ENCODE assay signal across 8 cellular contexts in the genomic region with DNA sequence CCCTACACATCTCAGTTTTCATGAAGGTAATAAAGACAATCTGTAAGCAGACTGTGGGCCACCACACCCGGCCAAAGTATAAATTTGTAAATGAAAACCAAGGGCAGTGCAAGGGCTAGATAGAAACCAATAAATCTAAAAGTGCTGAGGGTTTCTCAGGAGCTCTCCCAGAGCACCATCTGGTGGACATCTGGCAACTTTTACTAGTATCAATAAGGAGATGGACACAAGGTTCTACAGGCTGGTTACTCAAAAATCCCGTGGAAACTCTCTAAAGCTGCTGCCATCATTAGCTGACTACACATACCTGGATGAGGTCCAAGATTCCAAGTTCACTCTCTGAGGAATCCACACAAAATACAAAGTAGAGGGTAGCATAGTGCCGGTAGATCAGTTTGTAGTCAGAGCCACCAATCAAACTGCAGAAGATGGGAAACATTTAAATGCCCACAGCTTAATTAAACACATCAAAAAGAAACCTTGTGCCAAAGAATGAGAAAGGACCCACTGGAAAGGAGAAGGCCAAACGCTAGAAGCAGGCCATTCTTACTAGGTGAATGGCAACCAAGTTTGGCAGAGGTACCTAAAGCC. TPM values are rescaled to one million over a fixed set of nuclear protein-coding genes. Genes with fewer than 3 reads are reported as not detected.
DNase-seq lines count a peak whose midpoint lies in the region; ATAC-seq lines count a peak whose summit lies in the region.

No MANE protein-coding gene starts in this region.

- no peak overlapping the region for H2BK120ac ChIP-seq in mesenchymal stem cell (ENCODE audit: low read depth, low read length)

- no peaks in the 10 kb centered on the region for H3K27me3 ChIP-seq in mesenchymal stem cell (ENCODE audit: control insufficient read depth in 1 of 2, insufficient read depth in 1 of 2, low read length in 2 of 2)

- H3K4me1 ChIP-seq in mesenchymal stem cell (ENCODE audit: control insufficient read depth, insufficient read depth, low read depth, low read length), result peaks cover 3% of the 10 kb centered on the region

- H2BK15ac ChIP-seq in mesenchymal stem cell (ENCODE audit: low read depth, poor library complexity, severe bottlenecking), result no peak overlapping the region

- H3K27ac ChIP-seq in mesenchymal stem cell (ENCODE audit: low read length, poor library complexity, severe bottlenecking), result no peak overlapping the region

- no peak overlapping the region for H3K4me3 ChIP-seq in mesenchymal stem cell (ENCODE audit: insufficient read depth in 1 of 2, low read depth in 1 of 2, low read length in 2 of 2)

- H3K4ac ChIP-seq in mesenchymal stem cell (ENCODE audit: low read depth in 1 of 2, low read length in 2 of 2), result no peak overlapping the region

- H3K23ac ChIP-seq in mesenchymal stem cell (ENCODE audit: low read length in 2 of 2), result no peak overlapping the region

- no peak overlapping the region for H4K91ac ChIP-seq in mesenchymal stem cell (ENCODE audit: low read length)

- no peaks in the 10 kb centered on the region for H3K9me3 ChIP-seq in mesenchymal stem cell (ENCODE audit: control insufficient read depth, low read length)

- no peak overlapping the region for H4K8ac ChIP-seq in mesenchymal stem cell (ENCODE audit: low read length)

- ATAC-seq in GM21390 (IDR thresholded peaks at IDR 0.05; ENCODE audit: unreplicated experiment), result no peak
- ATAC-seq in GM21825 (IDR thresholded peaks at IDR 0.05; ENCODE audit: unreplicated experiment), result no peak

- whole genome bisulfite sequencing in mesenchymal stem cell, result 77% methylated on average over 4 of the region's 4 CpGs

- H3K36me3 ChIP-seq in mesenchymal stem cell (ENCODE audit: control insufficient read depth in 1 of 2, insufficient read depth in 2 of 2, low read depth in 1 of 2, low read length in 2 of 2), result peaks cover 27 to 47% of the 10 kb centered on the region in 2 experiments

- no peak overlapping the region for H2AK5ac ChIP-seq in mesenchymal stem cell (ENCODE audit: low read length, severe bottlenecking)

- no peak overlapping the region for H2AFZ ChIP-seq in mesenchymal stem cell (ENCODE audit: low read depth, low read length)

- no peak overlapping the region for H2BK5ac ChIP-seq in mesenchymal stem cell (ENCODE audit: low read depth, low read length, poor library complexity, severe bottlenecking)

- H3K14ac ChIP-seq in mesenchymal stem cell (ENCODE audit: low read length in 2 of 2), result no peak overlapping the region

- H3K9ac ChIP-seq in mesenchymal stem cell (ENCODE audit: low read length), result peak overlapping the region; percentile 53

- H2BK12ac ChIP-seq in mesenchymal stem cell (ENCODE audit: low read length in 2 of 2), result no peak overlapping the region

- H3K4me2 ChIP-seq in mesenchymal stem cell (ENCODE audit: low read length, poor library complexity, severe bottlenecking), result no peak overlapping the region

- DNase-seq in Daoy (ENCODE audit: low read depth) (peak; percentile 18), Kasumi-1 (lab: John Stamatoyannopoulos, UW) (peak; percentile 48 to 60), amniotic epithelial cell (ENCODE audit: low read depth) (peak; percentile 65), mesenchymal stem cell (peak; percentile 71), hippocampal formation (lab: John Stamatoyannopoulos, UW) (no peak), putamen (ENCODE audit: low spot score) (no peak)

- H3K18ac ChIP-seq in mesenchymal stem cell (ENCODE audit: low read depth in 1 of 2, low read length in 2 of 2), result no peak overlapping the region

- H3K79me1 ChIP-seq in mesenchymal stem cell (replicated peaks; ENCODE audit: low read length, poor library complexity, severe bottlenecking), result peaks cover 14% of the 10 kb centered on the region

RNA-seq across cellular contexts. Expression of a gene that starts 5.5 kb away (rescaled TPM):
- total RNA-seq in Daoy (2014; rRNA removed; shearing (Covaris generic)), result 53.9 and 89.7 TPM in 2 replicates
- polyA plus RNA-seq in mesenchymal stem cell (2013, experiment 1 of 2), result 22.4 TPM
- 23.4 TPM for polyA plus RNA-seq in mesenchymal stem cell (2013, experiment 2 of 2)

RNA-seq across cellular contexts. Expression of a gene that starts 24.4 kb away (rescaled TPM):
- total RNA-seq in Daoy (2014; rRNA removed; shearing (Covaris generic)), result 3.3 and 4.1 TPM in 2 replicates
- 9.3 TPM for polyA plus RNA-seq in mesenchymal stem cell (2013, experiment 1 of 2)
- 9.2 TPM for polyA plus RNA-seq in mesenchymal stem cell (2013, experiment 2 of 2)

Comparison
In these comparisons a context has a peak if more than half of its experiments do, and no peak if none do; other contexts are left out.
1. DNase-seq: peak in Daoy (single experiment), Kasumi-1 (2 of 2), amniotic epithelial cell (single experiment) and mesenchymal stem cell (single experiment); none in hippocampal formation (0 of 2) and putamen (single experiment).